Comparison of ENCODE assay signal across 19 cellular contexts in the genomic region with DNA sequence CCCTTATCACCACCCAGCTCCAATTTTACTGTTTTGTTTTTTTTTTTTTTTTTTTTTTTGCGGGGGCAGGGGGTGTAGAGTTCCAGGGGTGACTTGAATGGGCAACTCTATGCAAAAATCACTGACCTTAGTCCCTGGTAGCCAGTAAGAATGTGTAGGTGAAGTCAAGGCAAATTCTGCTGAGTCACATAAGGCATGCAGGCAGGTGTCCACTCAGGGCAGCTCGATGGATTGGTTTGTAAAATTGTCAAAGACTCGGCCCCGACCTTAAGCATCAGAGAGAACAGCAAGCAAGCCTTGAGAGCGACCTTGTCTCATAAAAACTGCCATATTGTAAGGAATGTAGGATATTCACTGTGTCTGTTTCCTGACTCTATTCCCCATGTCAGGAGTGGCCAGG.
DNase-seq lines count a peak whose midpoint lies in the region; ATAC-seq, FAIRE-seq and TF ChIP-seq lines count a peak whose summit lies in the region.
"Had no signal": no experiment of that assay in that cellular context is flagged by ENCODE, and none has a peak within 500 bp of the region (broad histone marks: within the 10 kb centered on the region; RNA-seq: fewer than 3 reads in every experiment).

No MANE protein-coding gene starts in this region.

- TF ChIP-seq EP300 in HepG2 (IDR thresholded peaks at IDR 0.05; ENCODE audit: low read depth in 2 of 2, low read length in 2 of 2) (no peak), HepG2 (CRISPR knock-in tag; IDR thresholded peaks at IDR 0.05; ENCODE audit: borderline replicate concordance) (no peak), H1 (IDR thresholded peaks at IDR 0.05; ENCODE audit: borderline replicate concordance in 1 of 2, low read depth in 2 of 2, low read length in 2 of 2) (no peak)

- TF ChIP-seq RAD21 in HepG2 (CRISPR knock-in tag; IDR thresholded peaks at IDR 0.05) (no peak), H1 (IDR thresholded peaks at IDR 0.05 in 1 of 2, conservative IDR thresholded peaks at IDR 0.05 in 1 of 2; ENCODE audit: low read depth in 2 of 2, low read length in 2 of 2) (no peak)

- CTCF ChIA-PET in HepG2 (lab: Yijun Ruan, JAX; ENCODE audit: low intra/inter-chr PET ratio, low total read pairs): no interaction called here
- CTCF ChIA-PET in H1 (lab: Charles Lee; ENCODE audit: partially characterized antibody): interaction anchor here (0.9 kb wide), 2 partner anchors 13 to 312 kb away, joined by 3 read pairs; no protein-coding TSS in a partner anchor

- no peak overlapping the region for H2AK5ac ChIP-seq in H1 (ENCODE audit: low read depth, low read length)
- peak overlapping the region; percentile 22 for H2AK5ac ChIP-seq in mesendoderm (ENCODE audit: low read length)

- H3K27me3 ChIP-seq in HepG2 (ENCODE audit: control insufficient read depth in 1 of 2, insufficient read depth in 2 of 2, low read length in 2 of 2): no peaks in the 10 kb centered on the region; a peak in 1 of 5 replicates
- H3K27me3 ChIP-seq in right lobe of liver: no peaks in the 10 kb centered on the region
- H3K27me3 ChIP-seq in H1 (replicated peaks in 1 of 4; ENCODE audit: control insufficient read depth in 3 of 4, extremely low read depth in 1 of 4, insufficient read depth in 3 of 4, low read length in 3 of 4): no peaks in the 10 kb centered on the region
- no peaks in the 10 kb centered on the region for H3K27me3 ChIP-seq in mesendoderm (ENCODE audit: insufficient read depth, low read length, poor library complexity)
- H3K27me3 ChIP-seq: BLaER1 treated with 17β-estradiol and CSF1 and Interleukin-3, amounts not matched to agents 10 nM and 100 nM had no signal

- H3K79me1 ChIP-seq in H1 (ENCODE audit: low read depth, low read length): no peaks in the 10 kb centered on the region
- H3K79me1 ChIP-seq in mesendoderm (ENCODE audit: low read length): no peaks in the 10 kb centered on the region

- POLR2A ChIA-PET in HepG2 (lab: Yijun Ruan, JAX) (no interaction called here), H1 (lab: Charles Lee; ENCODE audit: partially characterized antibody) (interaction anchor here (2.4 kb wide), 1 partner anchor 9 kb away, joined by 5 read pairs; no protein-coding TSS in a partner anchor)

- ATAC-seq in HepG2 (no peak), right lobe of liver (no peak), HG02938 (IDR thresholded peaks at IDR 0.05; ENCODE audit: unreplicated experiment) (no peak)
- ATAC-seq: CD8-positive, alpha-beta T cell; GM12878; HCT116 had no signal

- DNase-seq in HepG2 (ENCODE audit: low spot score): no peak
- DNase-seq in right lobe of liver: no peak
- no peak for DNase-seq in H1 (ENCODE audit: low read depth in 1 of 2, low spot score in 2 of 2)
- DNase-seq in mesendoderm: no peak
- DNase-seq in NOMO-1 treated with DMSO at 0.1 percent for 48 hours (lab: John Stamatoyannopoulos, UW; ENCODE audit: unreplicated experiment): no peak
- no peak for DNase-seq in NCI-H748 (lab: John Stamatoyannopoulos, UW; ENCODE audit: unreplicated experiment)
- no peak for DNase-seq in effector CD4-positive, alpha-beta T cell
- DNase-seq: Calu3; CD8-positive, alpha-beta T cell; DMS79 treated with DMSO at 0.1 percent for 48 hours; GM23248; H7; HFFc6 had no signal

- no peak overlapping the region for H2BK20ac ChIP-seq in H1 (ENCODE audit: low read length)

- no peak for TF ChIP-seq POLR2A in HepG2 (IDR thresholded peaks at IDR 0.05; ENCODE audit: insufficient read depth in 1 of 2, low read depth in 2 of 2, low read length in 2 of 2)
- no peak for TF ChIP-seq POLR2A in right lobe of liver (IDR thresholded peaks at IDR 0.05)
- TF ChIP-seq POLR2A in H1 (IDR thresholded peaks at IDR 0.05; ENCODE audit: control extremely low read depth in 1 of 2, low read depth in 2 of 2, low read length in 2 of 2): no peak

- no peaks in the 10 kb centered on the region for H3K9me3 ChIP-seq in HepG2 (ENCODE audit: low read length)
- H3K9me3 ChIP-seq in right lobe of liver: no peaks in the 10 kb centered on the region
- no peaks in the 10 kb centered on the region for H3K9me3 ChIP-seq in H1 (ENCODE audit: insufficient read depth in 2 of 2, low read depth in 1 of 2, low read length in 1 of 2)
- H3K9me3 ChIP-seq: BLaER1 treated with 17β-estradiol and CSF1 and Interleukin-3, amounts not matched to agents 10 nM and 100 nM had no signal

- no peak overlapping the region for H4K5ac ChIP-seq in H1 (ENCODE audit: insufficient read length, low read depth, low read length)
- no peak overlapping the region for H4K5ac ChIP-seq in mesendoderm (ENCODE audit: low read length)

- H2BK15ac ChIP-seq in H1 (ENCODE audit: low read length): no peak overlapping the region
- H2BK15ac ChIP-seq in mesendoderm (replicated peaks; ENCODE audit: low read depth): no peak overlapping the region

- intact Hi-C loops in HepG2 (cut with micrococcal nuclease; ENCODE audit: unreplicated experiment) (no loop called here), right lobe of liver (cut with DNase I) (no loop called here)

- H2BK5ac ChIP-seq in H1 (ENCODE audit: low read depth, low read length): no peak overlapping the region
- no peak overlapping the region for H2BK5ac ChIP-seq in mesendoderm (ENCODE audit: low read length)

- 0% methylated on average over 5 of the region's 5 CpGs for WGBS in HepG2 (ENCODE audit: low lambda C conversion rate)
- 37% methylated on average over 4 of the region's 5 CpGs for WGBS in right lobe of liver (ENCODE audit: insufficient coverage, low coverage, low lambda C conversion rate, missing lambda C conversion rate)
- WGBS in H1 (ENCODE audit: extremely low coverage in 1 of 2, insufficient coverage in 1 of 2, insufficient read length in 1 of 2, insufficient replicate concordance in 2 of 2, low coverage in 1 of 2, low lambda C conversion rate in 2 of 2, missing lambda C conversion rate in 1 of 2), 2 experiments: 91% methylated on average over 5 of the region's 5 CpGs; no CpG with 5 or more reads in 1 of the 2 experiments
- WGBS in mesendoderm (ENCODE audit: extremely low coverage, insufficient coverage, low lambda C conversion rate): no CpG with 5 or more reads among the region's 5 CpGs

- H3K4me1 ChIP-seq in HepG2 (ENCODE audit: insufficient read depth, low read length) (no peaks in the 10 kb centered on the region), right lobe of liver (no peaks in the 10 kb centered on the region), H1 (replicated peaks in 1 of 4; ENCODE audit: control insufficient read depth in 3 of 4, insufficient read depth in 4 of 4, low read length in 3 of 4) (peaks cover 0 to 5% (median 1%) of the 10 kb centered on the region in 4 experiments; a peak in 3 of 7 replicates), mesendoderm (ENCODE audit: control insufficient read depth, low read depth, low read length) (no peaks in the 10 kb centered on the region)

- H3K4me3 ChIP-seq in HepG2 (replicated peaks in 1 of 3; ENCODE audit: insufficient read depth in 1 of 3, low read depth in 2 of 3, low read length in 3 of 3): no peak overlapping the region
- H3K4me3 ChIP-seq in right lobe of liver: no peak overlapping the region
- no peak overlapping the region for H3K4me3 ChIP-seq in H1 (ENCODE audit: extremely low read depth in 1 of 4, insufficient read depth in 2 of 4, low read depth in 3 of 4, low read length in 4 of 4)
- no peak overlapping the region for H3K4me3 ChIP-seq in mesendoderm (ENCODE audit: low read length)
- H3K4me3 ChIP-seq: BLaER1 treated with 17β-estradiol and CSF1 and Interleukin-3, amounts not matched to agents 10 nM and 100 nM; GM12878; GM23248 had no signal

- TF ChIP-seq CTCF in HepG2 (CRISPR knock-in tag; IDR thresholded peaks at IDR 0.05) (no peak), right lobe of liver (IDR thresholded peaks at IDR 0.05) (no peak), H1 (IDR thresholded peaks at IDR 0.05; ENCODE audit: control extremely low read depth in 1 of 3, insufficient read depth in 1 of 3, low read depth in 1 of 3, low read length in 3 of 3) (no peak)

- in situ Hi-C loops in HepG2 (cut with HindIII; ENCODE audit: extremely low pct_ligation_motif_present, low pct_unique_long_range_greater_than_20kb): no loop called here

- H3K23me2 ChIP-seq in H1 (ENCODE audit: low read depth, low read length): no peaks in the 10 kb centered on the region

- H3K18ac ChIP-seq in H1 (ENCODE audit: extremely low read depth, low read length) (no peak overlapping the region), mesendoderm (ENCODE audit: low read length) (no peak overlapping the region)

- no peak overlapping the region for H3K27ac ChIP-seq in HepG2 (ENCODE audit: extremely low read length, insufficient read depth, low read length)
- H3K27ac ChIP-seq in right lobe of liver: no peak overlapping the region
- H3K27ac ChIP-seq in H1 (ENCODE audit: low read depth, low read length): no peak overlapping the region
- H3K27ac ChIP-seq in mesendoderm (ENCODE audit: low read depth, low read length): no peak overlapping the region
- H3K27ac ChIP-seq: 22Rv1; BLaER1 treated with 17β-estradiol and CSF1 and Interleukin-3, amounts not matched to agents 10 nM and 100 nM; GM23248 had no signal

- no peak overlapping the region for H4K91ac ChIP-seq in H1 (replicated peaks; ENCODE audit: insufficient read length, low read length)

- H3K4ac ChIP-seq in H1 (replicated peaks; ENCODE audit: insufficient read length, low read depth, low read length) (no peak overlapping the region), mesendoderm (ENCODE audit: low read depth, low read length) (no peak overlapping the region)

- H3K36me3 ChIP-seq in HepG2 (replicated peaks in 1 of 2; ENCODE audit: control insufficient read depth in 1 of 2, insufficient read depth in 2 of 2, low read length in 2 of 2): no peaks in the 10 kb centered on the region
- no peaks in the 10 kb centered on the region for H3K36me3 ChIP-seq in right lobe of liver
- H3K36me3 ChIP-seq in H1 (ENCODE audit: control insufficient read depth in 2 of 4, insufficient read depth in 4 of 4, low read length in 3 of 4): no peaks in the 10 kb centered on the region
- no peaks in the 10 kb centered on the region for H3K36me3 ChIP-seq in mesendoderm (ENCODE audit: control insufficient read depth, insufficient read depth, low read length)
- H3K36me3 ChIP-seq: BLaER1 treated with 17β-estradiol and CSF1 and Interleukin-3, amounts not matched to agents 10 nM and 100 nM had no signal

- H2BK120ac ChIP-seq in H1 (replicated peaks; ENCODE audit: low read depth, low read length) (no peak overlapping the region), mesendoderm (ENCODE audit: low read depth, low read length) (no peak overlapping the region)

- H2AFZ ChIP-seq in HepG2 (ENCODE audit: low read length) (no peak overlapping the region), H1 (ENCODE audit: low read length) (no peak overlapping the region)
- H2AFZ ChIP-seq: GM23248 had no signal

- H4K8ac ChIP-seq in H1 (ENCODE audit: extremely low read depth, insufficient read depth, low read length): no peak overlapping the region; the same call in 1 of the 2 replicates
- H4K8ac ChIP-seq in mesendoderm (ENCODE audit: low read depth, low read length): no peak overlapping the region

- BruUV-seq in HepG2 (replicated peaks; lab: Mats Ljungman, UMichigan): no TSS peak

- H4K20me1 ChIP-seq in HepG2 (ENCODE audit: insufficient read depth, low read length): no peaks in the 10 kb centered on the region
- H4K20me1 ChIP-seq in H1 (replicated peaks in 1 of 2; ENCODE audit: control insufficient read depth in 1 of 2, insufficient read depth in 2 of 2, low read length in 2 of 2): no peaks in the 10 kb centered on the region
- H4K20me1 ChIP-seq: BLaER1 treated with 17β-estradiol and CSF1 and Interleukin-3, amounts not matched to agents 10 nM and 100 nM had no signal

- FAIRE-seq in HepG2 (lab: Jason Lieb, UNC): no peak
- FAIRE-seq in H1 (lab: Jason Lieb, UNC): no peak
- FAIRE-seq: GM12878, GM19239 had no signal

- H3K79me2 ChIP-seq in HepG2 (ENCODE audit: insufficient read depth, low read length): no peaks in the 10 kb centered on the region
- no peaks in the 10 kb centered on the region for H3K79me2 ChIP-seq in H1 (ENCODE audit: control insufficient read depth in 1 of 2, insufficient read depth in 2 of 2, low read length in 2 of 2)
- H3K79me2 ChIP-seq in mesendoderm (ENCODE audit: control insufficient read depth, insufficient read depth, low read length): no peaks in the 10 kb centered on the region

- H3K23ac ChIP-seq in H1 (ENCODE audit: insufficient read length) (no peak overlapping the region), mesendoderm (ENCODE audit: low read length) (no peak overlapping the region)

- 0 out of 2 replicates have a peak overlapping the region, but pooled peaks have one; percentile 40 for H2BK12ac ChIP-seq in H1 (ENCODE audit: low read depth, low read length)

- H3K56ac ChIP-seq in H1 (replicated peaks; ENCODE audit: insufficient read length, low read depth, low read length): no peak overlapping the region
- peak overlapping the region; percentile 34 for H3K56ac ChIP-seq in mesendoderm (ENCODE audit: low read length)

- no peak overlapping the region for H3K14ac ChIP-seq in H1 (ENCODE audit: insufficient read length)

- no peak overlapping the region for H3K4me2 ChIP-seq in HepG2 (ENCODE audit: low read depth, low read length)
- no peak overlapping the region for H3K4me2 ChIP-seq in H1 (ENCODE audit: insufficient read depth in 1 of 2, low read depth in 2 of 2, low read length in 2 of 2)
- no peak overlapping the region for H3K4me2 ChIP-seq in mesendoderm (ENCODE audit: low read length)

- H3K9ac ChIP-seq in HepG2 (ENCODE audit: insufficient read depth, low read depth, low read length) (no peak overlapping the region), H1 (replicated peaks in 1 of 4; ENCODE audit: extremely low read depth in 1 of 4, low read depth in 3 of 4, low read length in 3 of 4) (no peak overlapping the region), mesendoderm (ENCODE audit: low read length) (no peak overlapping the region)
- H3K9ac ChIP-seq: BLaER1 treated with 17β-estradiol and CSF1 and Interleukin-3, amounts not matched to agents 10 nM and 100 nM; GM23248 had no signal

Comparison
In these comparisons a context has a peak if more than half of its experiments do, and no peak if none do; other contexts are left out.
1. Of the 41 proteins assayed by ChIP-seq in both HepG2 and H1: peak only in HepG2: none; only in H1: none; in both: MAFK; in neither: 40.